In genomic region chr4:55395218-55395528, GRCh38 we compare ENCODE assay signal across 8 cellular contexts. TPM values are rescaled to one million over a fixed set of nuclear protein-coding genes. Genes with fewer than 3 reads are reported as not detected.
DNase-seq lines count a peak whose midpoint lies in the region; ATAC-seq and TF ChIP-seq lines count a peak whose summit lies in the region.

No MANE protein-coding gene starts in this region.

- peaks cover 0 to 5% of the 10 kb centered on the region in 2 experiments; a peak in 2 of 4 replicates for H3K4me1 ChIP-seq in SK-N-SH (ENCODE audit: control insufficient read depth in 1 of 2, insufficient read depth in 2 of 2, low read depth in 1 of 2, low read length in 1 of 2)

- no peaks in the 10 kb centered on the region for H3K27me3 ChIP-seq in SK-N-SH (ENCODE audit: insufficient read depth)

- H3K4me1 Mint-ChIP-seq in activated T-cell treated with anti-CD3 and anti-CD28 coated beads, Interleukin-2, amount 50 U/mL, for 4 hours (ENCODE audit: low read depth), result peaks cover 37% of the 10 kb centered on the region
- H3K4me1 Mint-ChIP-seq in glutamatergic neuron (ENCODE audit: low read depth, unreplicated experiment), result peaks cover 20% of the 10 kb centered on the region
- H3K4me1 Mint-ChIP-seq in stimulated activated naive B cell treated with anti-CD40 and anti-IgM and Interleukin-4, amounts not matched to agents 10 μg/mL and 1 μg/mL and 100 μg/mL, for 72 hours, result peaks cover 24 to 31% of the 10 kb centered on the region in 2 donors

- TF ChIP-seq RAD21 in SK-N-SH (IDR thresholded peaks at IDR 0.05; ENCODE audit: low read length), result no peak

- peak overlapping the region; percentile 91 for H3K27ac Mint-ChIP-seq in glutamatergic neuron (ENCODE audit: unreplicated experiment)
- H3K27ac Mint-ChIP-seq in stimulated activated naive B cell treated with anti-CD40 and anti-IgM and Interleukin-4, amounts not matched to agents 10 μg/mL and 1 μg/mL and 100 μg/mL, for 72 hours, result peak overlapping the region; percentile 98

- H3K4me2 ChIP-seq in SK-N-SH, result peak overlapping the region; percentile 99

- POLR2A ChIA-PET in SK-N-SH (lab: Yijun Ruan, JAX), result interaction anchor here (0.7 to 2.3 kb wide), 7 partner anchors 8 to 1162 kb away, joined by 4 to 8 read pairs (median 4); partner anchors contain the start of gene SRD5A3

- CTCF ChIA-PET in SK-N-SH (lab: Yijun Ruan, JAX), result interaction anchor here (0.8 to 1.4 kb wide), 6 partner anchors 28 to 159 kb away, joined by 3 to 5 read pairs (median 4); no protein-coding TSS in a partner anchor

- H3K9me3 Mint-ChIP-seq in activated T-cell treated with anti-CD3 and anti-CD28 coated beads, Interleukin-2, amount 50 U/mL, for 4 hours, result no peaks in the 10 kb centered on the region
- H3K9me3 Mint-ChIP-seq in glutamatergic neuron (ENCODE audit: unreplicated experiment), result peaks cover 13% of the 10 kb centered on the region
- H3K9me3 Mint-ChIP-seq in stimulated activated naive B cell treated with anti-CD40 and anti-IgM and Interleukin-4, amounts not matched to agents 10 μg/mL and 1 μg/mL and 100 μg/mL, for 72 hours, result no peaks in the 10 kb centered on the region

- H3K27me3 Mint-ChIP-seq in activated T-cell treated with anti-CD3 and anti-CD28 coated beads, Interleukin-2, amount 50 U/mL, for 4 hours (ENCODE audit: low read depth), result no peaks in the 10 kb centered on the region
- peaks cover 13% of the 10 kb centered on the region for H3K27me3 Mint-ChIP-seq in glutamatergic neuron (ENCODE audit: unreplicated experiment)
- H3K27me3 Mint-ChIP-seq in stimulated activated naive B cell treated with anti-CD40 and anti-IgM and Interleukin-4, amounts not matched to agents 10 μg/mL and 1 μg/mL and 100 μg/mL, for 72 hours, result no peaks in the 10 kb centered on the region

- H3K36me3 Mint-ChIP-seq in activated T-cell treated with anti-CD3 and anti-CD28 coated beads, Interleukin-2, amount 50 U/mL, for 4 hours (ENCODE audit: insufficient read depth), result peaks cover 14% of the 10 kb centered on the region
- H3K36me3 Mint-ChIP-seq in glutamatergic neuron (ENCODE audit: unreplicated experiment), result no peaks in the 10 kb centered on the region
- H3K36me3 Mint-ChIP-seq in stimulated activated naive B cell treated with anti-CD40 and anti-IgM and Interleukin-4, amounts not matched to agents 10 μg/mL and 1 μg/mL and 100 μg/mL, for 72 hours, result peaks cover 7 to 17% of the 10 kb centered on the region in 2 donors

- peaks cover 11% of the 10 kb centered on the region for H3F3A ChIP-seq in SK-N-SH (replicated peaks; ENCODE audit: insufficient read depth)

- H3K4me3 ChIP-seq in SK-N-SH (ENCODE audit: low read depth in 2 of 2, low read length in 1 of 2), result peak overlapping the region; percentile 81 to 90

- H3K27ac ChIP-seq in SK-N-SH (ENCODE audit: low read depth in 2 of 2, low read length in 1 of 2), result peak overlapping the region; percentile 81 to 86

- H3K79me2 ChIP-seq in SK-N-SH (ENCODE audit: insufficient read depth), result peaks cover 42% of the 10 kb centered on the region

- 10% methylated on average over 4 of the region's 4 CpGs for WGBS in SK-N-SH (ENCODE audit: low lambda C conversion rate)

- peaks cover 3 to 17% of the 10 kb centered on the region in 2 experiments for H3K36me3 ChIP-seq in SK-N-SH (replicated peaks in 1 of 2; ENCODE audit: control insufficient read depth in 1 of 2, insufficient read depth in 2 of 2, low read length in 1 of 2)

- peak; percentile 31 for TF ChIP-seq CTCF in SK-N-SH (IDR thresholded peaks at IDR 0.05)
- no peak for TF ChIP-seq CTCF in glutamatergic neuron (IDR thresholded peaks at IDR 0.05; ENCODE audit: partially characterized antibody, unreplicated experiment)

- no peak for DNase-seq in activated T-cell treated with anti-CD3 and anti-CD28 coated beads, Interleukin-2, amount 50 U/mL, for 4 hours
- DNase-seq in activated T-cell treated with anti-CD3 and anti-CD28 coated beads for 4 hours (no peak), SK-N-SH (no peak), glutamatergic neuron (no peak), activated gamma-delta T cell treated with Interleukin-2 at 50 U/mL for 16 hours (no peak), NCI-H446 (lab: John Stamatoyannopoulos, UW) (no peak), SK-N-DZ (ENCODE audit: low spot score) (no peak)
- no peak for DNase-seq in stimulated activated naive B cell treated with anti-CD40 and anti-IgM and Interleukin-4, amounts not matched to agents 10 μg/mL and 1 μg/mL and 100 μg/mL, for 72 hours

- peak overlapping the region; percentile 90 for H2AFZ ChIP-seq in SK-N-SH (ENCODE audit: low read depth)

- no peaks in the 10 kb centered on the region for H3K9me2 ChIP-seq in SK-N-SH

- TF ChIP-seq EP300 in SK-N-SH (IDR thresholded peaks at IDR 0.05; ENCODE audit: borderline replicate concordance in 1 of 2, low read depth in 1 of 2, low read length in 1 of 2), result no peak

- no peak for ATAC-seq in activated T-cell treated with anti-CD3 and anti-CD28 coated beads, Interleukin-2, amount 50 U/mL, for 4 hours
- peak in 1 of 2 donors; percentile 1 for ATAC-seq in stimulated activated naive B cell treated with anti-CD40 and anti-IgM and Interleukin-4, amounts not matched to agents 10 μg/mL and 1 μg/mL and 100 μg/mL, for 72 hours (replicated peaks)

- peak overlapping the region; percentile 93 for H3K4me3 Mint-ChIP-seq in activated T-cell treated with anti-CD3 and anti-CD28 coated beads, Interleukin-2, amount 50 U/mL, for 4 hours
- H3K4me3 Mint-ChIP-seq in glutamatergic neuron (ENCODE audit: unreplicated experiment), result peak overlapping the region; percentile 98
- H3K4me3 Mint-ChIP-seq in stimulated activated naive B cell treated with anti-CD40 and anti-IgM and Interleukin-4, amounts not matched to agents 10 μg/mL and 1 μg/mL and 100 μg/mL, for 72 hours, result peak overlapping the region; percentile 95 to 96

- H3K9ac ChIP-seq in SK-N-SH, result peak overlapping the region; percentile 98

- no peaks in the 10 kb centered on the region for H3K9me3 ChIP-seq in SK-N-SH

- peaks cover 32% of the 10 kb centered on the region for H4K20me1 ChIP-seq in SK-N-SH (ENCODE audit: insufficient read depth)

TF ChIP-seq in SK-N-SH, 30 proteins besides CTCF, POLR2A, EP300 and RAD21:
- TF ChIP-seq MAX (IDR thresholded peaks at IDR 0.05; ENCODE audit: low read depth) (0 out of 2 replicates have a peak, but pooled peaks have one; percentile 73), PBX3 (IDR thresholded peaks at IDR 0.05) (no peak), MXI1 (IDR thresholded peaks at IDR 0.05; ENCODE audit: low read depth, low read length) (0 out of 2 replicates have a peak, but pooled peaks have one; percentile 78)

RNA-seq across cellular contexts. Expression of gene TMEM165, which starts 0.6 kb away (rescaled TPM):
- 10 to 100 TPM; 72.3 to 75.1 (median 75.0) TPM for total RNA-seq in activated T-cell treated with anti-CD3 and anti-CD28 coated beads, Interleukin-2, amount 50 U/mL, for 4 hours
- 58.6 and 89.2 TPM in 2 replicates for polyA plus RNA-seq in SK-N-SH (2012; rRNA removed)
- polyA plus RNA-seq in SK-N-SH (2012; cell fraction: cytosol; rRNA removed), result 75.8 and 85.3 TPM in 2 replicates
- 70.8 and 135 TPM in 2 replicates for polyA plus RNA-seq in SK-N-SH (2012; cell fraction: nucleus; rRNA removed)
- 78.0 TPM for total RNA-seq in glutamatergic neuron (ENCODE audit: unreplicated experiment)
- 54.5 and 61.5 TPM in 2 replicates for polyA plus RNA-seq in SK-N-DZ (2014; cell fraction: cytosol; rRNA removed)
- 50.6 and 59.4 TPM in 2 replicates for polyA plus RNA-seq in SK-N-DZ (2014; cell fraction: nucleus; rRNA removed)

RNA-seq across cellular contexts. Expression of gene SRD5A3, which starts 49.1 kb away (rescaled TPM):
- 10 to 100 TPM in 2 of 3 donors, 1 to 10 TPM in 1; 9.4 to 21.0 (median 12.7) TPM for total RNA-seq in activated T-cell treated with anti-CD3 and anti-CD28 coated beads, Interleukin-2, amount 50 U/mL, for 4 hours
- polyA plus RNA-seq in SK-N-SH (2012; rRNA removed), result 5.1 TPM in 2 replicates
- 5.9 and 6.4 TPM in 2 replicates for polyA plus RNA-seq in SK-N-SH (2012; cell fraction: cytosol; rRNA removed)
- 2.1 TPM in 2 replicates for polyA plus RNA-seq in SK-N-SH (2012; cell fraction: nucleus; rRNA removed)
- total RNA-seq in glutamatergic neuron (ENCODE audit: unreplicated experiment), result 12.7 TPM
- polyA plus RNA-seq in SK-N-DZ (2014; cell fraction: cytosol; rRNA removed), result 1.9 and 2.9 TPM in 2 replicates
- polyA plus RNA-seq in SK-N-DZ (2014; cell fraction: nucleus; rRNA removed), result 0.51 and 1.6 TPM in 2 replicates
